ENCODE assay signal across 19 cellular contexts in genomic region chr16:80586476-80586875, GRCh38. TPM values are rescaled to one million over a fixed set of nuclear protein-coding genes. Genes with fewer than 3 reads are reported as not detected.
"Had no signal": no experiment of that assay in that cellular context is flagged by ENCODE, and none has a peak within 500 bp of the region (broad histone marks: within the 10 kb centered on the region; RNA-seq: fewer than 3 reads in every experiment).

No MANE protein-coding gene starts in this region.

- H3K27ac Mint-ChIP-seq: activated naive CD8-positive, alpha-beta T cell treated with anti-CD3 and anti-CD28 coated beads for 36 hours; nephron progenitor cell had no signal

- FAIRE-seq: bronchial epithelial cell, endometrium, islet of Langerhans had no signal

- ATAC-seq: left cardiac atrium, right cardiac atrium had no signal

- DNase-seq: activated CD4-positive, alpha-beta T cell treated with anti-CD3 and anti-CD28 coated beads, Interleukin-2, amount 50 U/mL, for 48 hours; activated CD4-positive, CD25-positive, alpha-beta regulatory T cell treated with anti-CD3 and anti-CD28 coated beads, Interleukin-2, amount 50 U/mL, for 72 hours; activated naive CD4-positive, alpha-beta T cell treated with Interleukin-2 at 50 U/mL for 16 hours; activated naive CD8-positive, alpha-beta T cell treated with anti-CD3 and anti-CD28 coated beads for 36 hours; cerebellar nuclear complex; cortex of kidney; heart left ventricle; left cardiac atrium; midbrain; nephron progenitor cell; right cardiac atrium; WERI-Rb-1 had no signal

- H3K27me3 Mint-ChIP-seq: stimulated activated naive CD8-positive, alpha-beta T cell treated with anti-CD3 and anti-CD28 coated beads, Interleukin-15, amount 100 ng/mL, for 72 hours had no signal

- H3K4me3 Mint-ChIP-seq: activated naive CD8-positive, alpha-beta T cell treated with anti-CD3 and anti-CD28 coated beads for 36 hours; nephron progenitor cell had no signal

RNA-seq across cellular contexts. Expression of gene DYNLRB2, which starts 45.7 kb away (rescaled TPM):
- total RNA-seq: bronchial epithelial cell, epithelial cell of proximal tubule, left cardiac atrium, liver, pulmonary artery endothelial cell had no signal
- polyA plus RNA-seq: right cardiac atrium had no signal
